In genomic region chr18:46110406-46110805, GRCh38 we compare ENCODE assay signal across 12 cellular contexts. TPM values are rescaled to one million over a fixed set of nuclear protein-coding genes. Genes with fewer than 3 reads are reported as not detected.
DNase-seq lines count a peak whose midpoint lies in the region; ATAC-seq and TF ChIP-seq lines count a peak whose summit lies in the region.
"Had no signal": no experiment of that assay in that cellular context is flagged by ENCODE, and none has a peak within 500 bp of the region (broad histone marks: within the 10 kb centered on the region; RNA-seq: fewer than 3 reads in every experiment).

No MANE protein-coding gene starts in this region.

- H4K20me1 ChIP-seq in Loucy (ENCODE audit: insufficient read depth, low read length, poor library complexity, severe bottlenecking): peaks cover 3% of the 10 kb centered on the region

- peaks cover 28% of the 10 kb centered on the region; the same call in 1 of the 2 replicates for H3K36me3 ChIP-seq in Loucy (ENCODE audit: insufficient read depth, low read length)
- no peaks in the 10 kb centered on the region for H3K36me3 ChIP-seq in mesendoderm (ENCODE audit: control insufficient read depth, insufficient read depth, low read length)
- H3K36me3 ChIP-seq: BE2C had no signal

- DNase-seq in activated T-cell treated with anti-CD3 and anti-CD28 coated beads, Interleukin-2, amount 50 U/mL, for 72 hours: no peak
- DNase-seq in activated T-cell treated with anti-CD3 and anti-CD28 coated beads, Interleukin-2, amount 50 U/mL, for 48 hours: no peak
- DNase-seq in mesendoderm (peak; percentile 57), Ammon's horn (ENCODE audit: low spot score) (no peak), NCI-H2107 (lab: John Stamatoyannopoulos, UW) (no peak), cerebellar nuclear complex (lab: John Stamatoyannopoulos, UW) (no peak)
- DNase-seq: BE2C; CD4-positive, alpha-beta memory T cell; DMS79 had no signal

- H2BK5ac ChIP-seq in mesendoderm (ENCODE audit: low read length): no peak overlapping the region

- no peak for ATAC-seq in activated T-cell treated with anti-CD3 and anti-CD28 coated beads, Interleukin-2, amount 50 U/mL, for 72 hours (replicated peaks in 1 of 2)
- ATAC-seq: GM12878 had no signal

- no peak overlapping the region for H3K27ac ChIP-seq in mesendoderm (ENCODE audit: low read depth, low read length)
- H3K27ac ChIP-seq: C4-2B had no signal

- no peak overlapping the region for H4K8ac ChIP-seq in mesendoderm (ENCODE audit: low read depth, low read length)

- peak overlapping the region; percentile 63 for H3K27ac Mint-ChIP-seq in activated T-cell treated with anti-CD3 and anti-CD28 coated beads, Interleukin-2, amount 50 U/mL, for 72 hours
- H3K27ac Mint-ChIP-seq: CD4-positive, alpha-beta memory T cell had no signal

- no peak overlapping the region for H3K23ac ChIP-seq in mesendoderm (ENCODE audit: low read length)

- H2BK15ac ChIP-seq in mesendoderm (replicated peaks; ENCODE audit: low read depth): no peak overlapping the region

- H3K4me3 ChIP-seq in Loucy (ENCODE audit: low read length, poor library complexity, severe bottlenecking) (no peak overlapping the region), mesendoderm (ENCODE audit: low read length) (no peak overlapping the region)
- H3K4me3 ChIP-seq: GM12878 had no signal

- peaks cover 4% of the 10 kb centered on the region for H3K79me1 ChIP-seq in mesendoderm (ENCODE audit: low read length)

- no peaks in the 10 kb centered on the region for H3K9me3 Mint-ChIP-seq in activated T-cell treated with anti-CD3 and anti-CD28 coated beads, Interleukin-2, amount 50 U/mL, for 72 hours
- H3K9me3 Mint-ChIP-seq: CD4-positive, alpha-beta memory T cell had no signal

- H3K9ac ChIP-seq in Loucy (ENCODE audit: low read depth, low read length, poor library complexity, severe bottlenecking) (peak overlapping the region; percentile 41), mesendoderm (ENCODE audit: low read length) (no peak overlapping the region)

- H3K79me2 ChIP-seq in Loucy (ENCODE audit: insufficient read depth, low read length): peaks cover 63% of the 10 kb centered on the region
- H3K79me2 ChIP-seq in mesendoderm (ENCODE audit: control insufficient read depth, insufficient read depth, low read length): no peaks in the 10 kb centered on the region

- H3K27me3 ChIP-seq in Loucy (ENCODE audit: insufficient read depth, low read length, poor library complexity, severe bottlenecking) (no peaks in the 10 kb centered on the region), mesendoderm (ENCODE audit: insufficient read depth, low read length, poor library complexity) (no peaks in the 10 kb centered on the region)
- H3K27me3 ChIP-seq: BE2C had no signal

- H3K18ac ChIP-seq in mesendoderm (ENCODE audit: low read length): no peak overlapping the region

- H3K4ac ChIP-seq in mesendoderm (ENCODE audit: low read depth, low read length): no peak overlapping the region

- H2AFZ ChIP-seq in Loucy (ENCODE audit: low read length): no peak overlapping the region

- H4K5ac ChIP-seq in mesendoderm (ENCODE audit: low read length): no peak overlapping the region

- no CpG with 5 or more reads among the region's 3 CpGs for WGBS in mesendoderm (ENCODE audit: extremely low coverage, insufficient coverage, low lambda C conversion rate)

- H3K27me3 Mint-ChIP-seq in activated T-cell treated with anti-CD3 and anti-CD28 coated beads, Interleukin-2, amount 50 U/mL, for 72 hours (ENCODE audit: low read depth): no peaks in the 10 kb centered on the region
- H3K27me3 Mint-ChIP-seq: CD4-positive, alpha-beta memory T cell had no signal

- no peak overlapping the region for H2BK120ac ChIP-seq in mesendoderm (ENCODE audit: low read depth, low read length)

- no peak for TF ChIP-seq CTCF in Loucy (conservative IDR thresholded peaks at IDR 0.05; ENCODE audit: low read length)

- H3K36me3 Mint-ChIP-seq in activated T-cell treated with anti-CD3 and anti-CD28 coated beads, Interleukin-2, amount 50 U/mL, for 72 hours (ENCODE audit: insufficient read depth in 2 of 2): peaks cover 2 to 21% of the 10 kb centered on the region in 2 donors

- no peak overlapping the region for H3K4me3 Mint-ChIP-seq in activated T-cell treated with anti-CD3 and anti-CD28 coated beads, Interleukin-2, amount 50 U/mL, for 72 hours
- H3K4me3 Mint-ChIP-seq: CD4-positive, alpha-beta memory T cell had no signal

- no peak overlapping the region for H3K56ac ChIP-seq in mesendoderm (ENCODE audit: low read length)

- H2AK5ac ChIP-seq in mesendoderm (ENCODE audit: low read length): no peak overlapping the region

- H3K4me2 ChIP-seq in Loucy (ENCODE audit: low read depth, low read length, poor library complexity, severe bottlenecking) (peak overlapping the region; percentile 54), mesendoderm (ENCODE audit: low read length) (no peak overlapping the region)

- peaks cover 23% of the 10 kb centered on the region for H3K4me1 Mint-ChIP-seq in activated T-cell treated with anti-CD3 and anti-CD28 coated beads, Interleukin-2, amount 50 U/mL, for 72 hours (ENCODE audit: low read depth)

- H3K9me2 ChIP-seq in Loucy (replicated peaks; ENCODE audit: low read depth, low read length): no peaks in the 10 kb centered on the region

- H3K9me3 ChIP-seq in Loucy (ENCODE audit: insufficient read depth, low read depth, low read length): no peaks in the 10 kb centered on the region
- H3K9me3 ChIP-seq: BE2C had no signal

- H3K4me1 ChIP-seq in Loucy (ENCODE audit: insufficient read depth, low read length, poor library complexity, severe bottlenecking) (peaks cover 33% of the 10 kb centered on the region), mesendoderm (ENCODE audit: control insufficient read depth, low read depth, low read length) (peaks cover 2% of the 10 kb centered on the region)
- H3K4me1 ChIP-seq: BE2C had no signal

- no peaks in the 10 kb centered on the region for H3F3A ChIP-seq in Loucy (ENCODE audit: low read depth)

RNA-seq across cellular contexts. Expression of gene HAUS1, which starts 6.2 kb away (rescaled TPM):
- 10 to 100 TPM; 42.0 to 43.4 TPM for total RNA-seq in activated T-cell treated with anti-CD3 and anti-CD28 coated beads, Interleukin-2, amount 50 U/mL, for 72 hours
- 148 TPM for polyA plus RNA-seq in mesendoderm (2013, experiment 1 of 2)
- polyA plus RNA-seq in mesendoderm (2013, experiment 2 of 2): 213 TPM

RNA-seq across cellular contexts. Expression of gene ATP5F1A, which starts 12.3 kb away (rescaled TPM):
- total RNA-seq in activated T-cell treated with anti-CD3 and anti-CD28 coated beads, Interleukin-2, amount 50 U/mL, for 72 hours: 100 to 1,000 TPM; 378 to 401 TPM
- polyA plus RNA-seq in mesendoderm (2013, experiment 1 of 2): 381 TPM
- polyA plus RNA-seq in mesendoderm (2013, experiment 2 of 2): 380 TPM

RNA-seq across cellular contexts. Expression of gene PSTPIP2, which starts 38.3 kb away (rescaled TPM):
- total RNA-seq in activated T-cell treated with anti-CD3 and anti-CD28 coated beads, Interleukin-2, amount 50 U/mL, for 72 hours: 10 to 100 TPM; 26.6 to 30.1 TPM
- 1.7 TPM for polyA plus RNA-seq in mesendoderm (2013, experiment 1 of 2)
- 1.9 TPM for polyA plus RNA-seq in mesendoderm (2013, experiment 2 of 2)
